In genomic region chr9:79706512-79706911, GRCh38 we compare ENCODE assay signal across 23 cellular contexts.
"Had no signal": no experiment of that assay in that cellular context is flagged by ENCODE, and none has a peak within 500 bp of the region (broad histone marks: within the 10 kb centered on the region; RNA-seq: fewer than 3 reads in every experiment).

No MANE protein-coding gene starts in this region.

- H3K4me3 ChIP-seq: coronary artery, dorsolateral prefrontal cortex, esophagus muscularis mucosa, gastroesophageal sphincter, heart left ventricle, hepatocyte, left lung, lower lobe of right lung, mucosa of descending colon had no signal

- H3K4me1 ChIP-seq: esophagus muscularis mucosa, foreskin keratinocyte, gastroesophageal sphincter had no signal

- H3K4me2 ChIP-seq: hepatocyte had no signal

- FAIRE-seq: colon, endothelial cell of umbilical vein, frontal cortex, islet of Langerhans, keratinocyte had no signal

- H3K27ac Mint-ChIP-seq: mesothelial cell of epicardium had no signal

- DNase-seq: dermis blood vessel endothelial cell; dorsolateral prefrontal cortex; effector CD4-positive, alpha-beta T cell; effector memory CD4-positive, alpha-beta T cell; foreskin keratinocyte; heart left ventricle; hypothalamus; left cardiac atrium; left lung; left ventricle myocardium superior; lower lobe of right lung; mesenchymal stem cell; mucosa of descending colon had no signal

- H3K9me3 Mint-ChIP-seq: mesothelial cell of epicardium had no signal

- H3K27ac ChIP-seq: coronary artery, dorsolateral prefrontal cortex, esophagus muscularis mucosa, foreskin keratinocyte, gastroesophageal sphincter, heart left ventricle, hepatocyte, left lung, lower lobe of right lung had no signal

- H3K4me1 Mint-ChIP-seq: mesothelial cell of epicardium had no signal

- H3K9me3 ChIP-seq: esophagus muscularis mucosa, gastroesophageal sphincter, heart left ventricle, left lung, lower lobe of right lung, mucosa of descending colon had no signal

- H3K4me3 Mint-ChIP-seq: mesothelial cell of epicardium had no signal

- H3K27me3 ChIP-seq: dorsolateral prefrontal cortex, esophagus muscularis mucosa, foreskin keratinocyte, gastroesophageal sphincter, heart left ventricle, hepatocyte, left lung had no signal

- ATAC-seq: foreskin keratinocyte, gastroesophageal sphincter, heart left ventricle, left cardiac atrium, left lung, left ventricle myocardium superior, lower lobe of right lung, mucosa of descending colon had no signal

- H2AFZ ChIP-seq: hepatocyte had no signal
